In genomic region chr14:60700598-60700997, GRCh38 we compare ENCODE assay signal across 8 cellular contexts.
"Had no signal": no experiment of that assay in that cellular context is flagged by ENCODE, and none has a peak within 500 bp of the region (broad histone marks: within the 10 kb centered on the region; RNA-seq: fewer than 3 reads in every experiment).

No MANE protein-coding gene starts in this region.

- H3K4me3 ChIP-seq: GM12878 had no signal

- DNase-seq: GDM1, GF-D8 had no signal

- FAIRE-seq: G401.6, GM12878, GM12891, GM12892, GM18507, GM19239 had no signal

- ATAC-seq: GM12878 had no signal
